In genomic region chr1:6461237-6461530, GRCh38 we compare ENCODE assay signal across 20 cellular contexts. TPM values are rescaled to one million over a fixed set of nuclear protein-coding genes. Genes with fewer than 3 reads are reported as not detected.
DNase-seq lines count a peak whose midpoint lies in the region; ATAC-seq, FAIRE-seq and TF ChIP-seq lines count a peak whose summit lies in the region.
"Had no signal": no experiment of that assay in that cellular context is flagged by ENCODE, and none has a peak within 500 bp of the region (broad histone marks: within the 10 kb centered on the region; RNA-seq: fewer than 3 reads in every experiment).

No MANE protein-coding gene starts in this region.

- TF ChIP-seq CTCF in H1 (IDR thresholded peaks at IDR 0.05; ENCODE audit: control extremely low read depth in 1 of 3, insufficient read depth in 1 of 3, low read depth in 1 of 3, low read length in 3 of 3) (no peak), GM10266 (IDR thresholded peaks at IDR 0.05; ENCODE audit: control insufficient read depth, insufficient read depth, low read depth, missing control alignments) (no peak)

- H2BK15ac ChIP-seq in H1 (ENCODE audit: low read length) = no peak overlapping the region

- H3K9me3 Mint-ChIP-seq in activated T-cell treated with anti-CD3 and anti-CD28 coated beads, Interleukin-2, amount 50 U/mL, for 4 hours = no peaks in the 10 kb centered on the region
- no peaks in the 10 kb centered on the region for H3K9me3 Mint-ChIP-seq in stimulated activated effector memory CD8-positive, alpha-beta T cell treated with anti-CD3 and anti-CD28 coated beads, Interleukin-12 subunit alpha, Interleukin-12 subunit beta, amount 100 ng/mL, for 72 hours
- H3K9me3 Mint-ChIP-seq: neural progenitor cell had no signal

- H3K56ac ChIP-seq in H1 (replicated peaks; ENCODE audit: insufficient read length, low read depth, low read length) = no peak overlapping the region

- CTCF ChIA-PET in H1 (lab: Charles Lee; ENCODE audit: partially characterized antibody) = interaction anchor here (1.2 to 6.1 kb wide), 4 partner anchors 9 to 70 kb away, joined by 3 to 31 read pairs (median 6); no protein-coding TSS in a partner anchor

- no peak overlapping the region for H3K9ac ChIP-seq in H1 (replicated peaks in 1 of 4; ENCODE audit: extremely low read depth in 1 of 4, low read depth in 3 of 4, low read length in 3 of 4)
- H3K9ac ChIP-seq: neural progenitor cell had no signal

- no peaks in the 10 kb centered on the region; the same call in 1 of the 2 replicates for H3K23me2 ChIP-seq in H1 (ENCODE audit: low read depth, low read length)

- no peak for FAIRE-seq in H1 (lab: Jason Lieb, UNC)
- FAIRE-seq: astrocyte, GM18507, GM19239 had no signal

- no peaks in the 10 kb centered on the region for H3K79me2 ChIP-seq in H1 (ENCODE audit: control insufficient read depth in 1 of 2, insufficient read depth in 2 of 2, low read length in 2 of 2)

- H2BK20ac ChIP-seq in H1 (ENCODE audit: low read length) = no peak overlapping the region

- peak overlapping the region; percentile 73 for H4K8ac ChIP-seq in H1 (ENCODE audit: extremely low read depth, insufficient read depth, low read length)

- DNase-seq in activated T-cell treated with anti-CD3 and anti-CD28 coated beads, Interleukin-2, amount 50 U/mL, for 4 hours = no peak
- DNase-seq in activated T-cell treated with anti-CD3 and anti-CD28 coated beads for 4 hours (no peak), T-helper 17 cell (no peak), H1 (ENCODE audit: low read depth in 1 of 2, low spot score in 2 of 2) (no peak), inferior parietal cortex (ENCODE audit: extremely low spot score) (no peak), GM10266 (ENCODE audit: extremely low spot score) (no peak)
- DNase-seq in stimulated activated effector memory CD8-positive, alpha-beta T cell treated with anti-CD3 and anti-CD28 coated beads, Interleukin-12 subunit alpha, Interleukin-12 subunit beta, amount 100 ng/mL, for 72 hours (ENCODE audit: low spot score in 2 of 2) = no peak
- DNase-seq: activated CD8-positive, alpha-beta memory T cell treated with anti-CD3 and anti-CD28 coated beads, Interleukin-2, amount 50 U/mL, for 4 hours; Calu3; NCI-H1048; SHP77 treated with DMSO at 0.1 percent for 48 hours; stimulated activated CD4-positive, alpha-beta T cell treated with anti-CD3 and anti-CD28 coated beads, Interleukin-2, amount 100 ng/mL, for 48 hours had no signal

- no peak overlapping the region for H3K4me2 ChIP-seq in H1 (ENCODE audit: insufficient read depth in 1 of 2, low read depth in 2 of 2, low read length in 2 of 2)

- H2BK5ac ChIP-seq in H1 (ENCODE audit: low read depth, low read length) = no peak overlapping the region

- no peak overlapping the region for H3K18ac ChIP-seq in H1 (ENCODE audit: extremely low read depth, low read length)

- no peak overlapping the region for H2BK12ac ChIP-seq in H1 (ENCODE audit: low read depth, low read length)

- TF ChIP-seq POLR2A in H1 (IDR thresholded peaks at IDR 0.05; ENCODE audit: control extremely low read depth in 1 of 2, low read depth in 2 of 2, low read length in 2 of 2) = no peak

- H3K4ac ChIP-seq in H1 (replicated peaks; ENCODE audit: insufficient read length, low read depth, low read length) = no peak overlapping the region

- 95% methylated on average over 29 of the region's 29 CpGs; no CpG with 5 or more reads in 1 of the 2 experiments for WGBS in H1 (ENCODE audit: extremely low coverage in 1 of 2, insufficient coverage in 1 of 2, insufficient read length in 1 of 2, insufficient replicate concordance in 2 of 2, low coverage in 1 of 2, low lambda C conversion rate in 2 of 2, missing lambda C conversion rate in 1 of 2), 2 experiments

- H4K5ac ChIP-seq in H1 (ENCODE audit: insufficient read length, low read depth, low read length) = no peak overlapping the region

- peaks cover 0 to 6% (median 3%) of the 10 kb centered on the region in 4 experiments; a peak in 1 of 8 replicates for H3K36me3 ChIP-seq in H1 (ENCODE audit: control insufficient read depth in 2 of 4, insufficient read depth in 4 of 4, low read length in 3 of 4)
- H3K36me3 ChIP-seq: neural progenitor cell had no signal

- no peak overlapping the region for H3K14ac ChIP-seq in H1 (ENCODE audit: insufficient read length)

- H2AK5ac ChIP-seq in H1 (ENCODE audit: low read depth, low read length) = no peak overlapping the region

- H3K4me3 ChIP-seq in H1 (ENCODE audit: extremely low read depth in 1 of 4, insufficient read depth in 2 of 4, low read depth in 3 of 4, low read length in 4 of 4) = no peak overlapping the region
- H3K4me3 ChIP-seq: lung, neural progenitor cell had no signal

- H2BK120ac ChIP-seq in H1 (replicated peaks; ENCODE audit: low read depth, low read length) = no peak overlapping the region

- H3K79me1 ChIP-seq in H1 (ENCODE audit: low read depth, low read length) = no peaks in the 10 kb centered on the region

- no peak for TF ChIP-seq EP300 in H1 (IDR thresholded peaks at IDR 0.05; ENCODE audit: borderline replicate concordance in 1 of 2, low read depth in 2 of 2, low read length in 2 of 2)

- peaks cover 5% of the 10 kb centered on the region for H3K27me3 Mint-ChIP-seq in activated T-cell treated with anti-CD3 and anti-CD28 coated beads, Interleukin-2, amount 50 U/mL, for 4 hours (ENCODE audit: low read depth)
- H3K27me3 Mint-ChIP-seq in T-helper 17 cell = no peaks in the 10 kb centered on the region

- POLR2A ChIA-PET in H1 (lab: Charles Lee; ENCODE audit: partially characterized antibody) = interaction anchor here (2.7 kb wide), 2 partner anchors 11 to 12 kb away, joined by 7 to 13 read pairs; no protein-coding TSS in a partner anchor

- peaks cover 0 to 18% (median 14%) of the 10 kb centered on the region in 4 experiments; a peak in 5 of 7 replicates for H3K4me1 ChIP-seq in H1 (replicated peaks in 1 of 4; ENCODE audit: control insufficient read depth in 3 of 4, insufficient read depth in 4 of 4, low read length in 3 of 4)

- peak overlapping the region; percentile 100 for H3K27ac Mint-ChIP-seq in T-helper 17 cell
- peak overlapping the region; percentile 96 for H3K27ac Mint-ChIP-seq in stimulated activated effector memory CD8-positive, alpha-beta T cell treated with anti-CD3 and anti-CD28 coated beads, Interleukin-12 subunit alpha, Interleukin-12 subunit beta, amount 100 ng/mL, for 72 hours
- H3K27ac Mint-ChIP-seq: neural progenitor cell had no signal

- no peaks in the 10 kb centered on the region for H3K9me3 ChIP-seq in T-helper 17 cell (ENCODE audit: control insufficient read depth, low read length, poor library complexity, severe bottlenecking)
- no peaks in the 10 kb centered on the region for H3K9me3 ChIP-seq in H1 (ENCODE audit: insufficient read depth in 2 of 2, low read depth in 1 of 2, low read length in 1 of 2)

- H4K20me1 ChIP-seq in H1 (replicated peaks in 1 of 2; ENCODE audit: control insufficient read depth in 1 of 2, insufficient read depth in 2 of 2, low read length in 2 of 2) = no peaks in the 10 kb centered on the region

- no peak for TF ChIP-seq RAD21 in H1 (IDR thresholded peaks at IDR 0.05 in 1 of 2, conservative IDR thresholded peaks at IDR 0.05 in 1 of 2; ENCODE audit: low read depth in 2 of 2, low read length in 2 of 2)

- no peak overlapping the region for H3K23ac ChIP-seq in H1 (ENCODE audit: insufficient read length)

- H3K36me3 Mint-ChIP-seq in activated T-cell treated with anti-CD3 and anti-CD28 coated beads, Interleukin-2, amount 50 U/mL, for 4 hours (ENCODE audit: insufficient read depth) = peaks cover 15% of the 10 kb centered on the region
- peaks cover 19% of the 10 kb centered on the region for H3K36me3 Mint-ChIP-seq in T-helper 17 cell (ENCODE audit: low read depth)
- peaks cover 48% of the 10 kb centered on the region for H3K36me3 Mint-ChIP-seq in stimulated activated effector memory CD8-positive, alpha-beta T cell treated with anti-CD3 and anti-CD28 coated beads, Interleukin-12 subunit alpha, Interleukin-12 subunit beta, amount 100 ng/mL, for 72 hours

- no peak overlapping the region for H3K27ac ChIP-seq in H1 (ENCODE audit: low read depth, low read length)
- H3K27ac ChIP-seq: neural progenitor cell had no signal

- no peak overlapping the region for H4K91ac ChIP-seq in H1 (replicated peaks; ENCODE audit: insufficient read length, low read length)

- H2AFZ ChIP-seq in H1 (ENCODE audit: low read length) = no peak overlapping the region
- H2AFZ ChIP-seq: neural progenitor cell had no signal

- peaks cover 54% of the 10 kb centered on the region for H3K4me1 Mint-ChIP-seq in activated T-cell treated with anti-CD3 and anti-CD28 coated beads, Interleukin-2, amount 50 U/mL, for 4 hours (ENCODE audit: low read depth)
- H3K4me1 Mint-ChIP-seq in T-helper 17 cell = peaks cover 48% of the 10 kb centered on the region
- peaks cover 63% of the 10 kb centered on the region for H3K4me1 Mint-ChIP-seq in stimulated activated effector memory CD8-positive, alpha-beta T cell treated with anti-CD3 and anti-CD28 coated beads, Interleukin-12 subunit alpha, Interleukin-12 subunit beta, amount 100 ng/mL, for 72 hours

- no peak for ATAC-seq in activated T-cell treated with anti-CD3 and anti-CD28 coated beads, Interleukin-2, amount 50 U/mL, for 4 hours
- ATAC-seq in T-helper 17 cell = no peak
- ATAC-seq in stimulated activated effector memory CD8-positive, alpha-beta T cell treated with anti-CD3 and anti-CD28 coated beads, Interleukin-12 subunit alpha, Interleukin-12 subunit beta, amount 100 ng/mL, for 72 hours = no peak
- ATAC-seq in HG02759 (IDR thresholded peaks at IDR 0.05; ENCODE audit: unreplicated experiment) = no peak

- peak overlapping the region; percentile 78 for H3K4me3 Mint-ChIP-seq in activated T-cell treated with anti-CD3 and anti-CD28 coated beads, Interleukin-2, amount 50 U/mL, for 4 hours
- H3K4me3 Mint-ChIP-seq in T-helper 17 cell = peak overlapping the region; percentile 99
- H3K4me3 Mint-ChIP-seq in stimulated activated effector memory CD8-positive, alpha-beta T cell treated with anti-CD3 and anti-CD28 coated beads, Interleukin-12 subunit alpha, Interleukin-12 subunit beta, amount 100 ng/mL, for 72 hours = peak overlapping the region; percentile 75
- H3K4me3 Mint-ChIP-seq: neural progenitor cell had no signal

- H3K27me3 ChIP-seq in H1 (replicated peaks in 1 of 4; ENCODE audit: control insufficient read depth in 3 of 4, extremely low read depth in 1 of 4, insufficient read depth in 3 of 4, low read length in 3 of 4) = peaks cover 0 to 12% (median 4%) of the 10 kb centered on the region in 4 experiments; a peak in 3 of 7 replicates

RNA-seq across cellular contexts. Expression of gene TNFRSF25, which starts 4.8 kb away (rescaled TPM):
- total RNA-seq in activated T-cell treated with anti-CD3 and anti-CD28 coated beads, Interleukin-2, amount 50 U/mL, for 4 hours = 100 to 1,000 TPM; 137 to 149 (median 145) TPM
- total RNA-seq in T-helper 17 cell = 100 to 1,000 TPM; 393 to 433 TPM
- total RNA-seq in H1 (2021; fragmentation: NEBNext Ultra II Directional; extraction: Animal tissue kit (Norgen Biotek cat#: 25700)) = 9.3 and 10.7 TPM in 2 replicates
- 19.5 and 26.1 TPM in 2 replicates for polyA plus RNA-seq in H1 (2011; rRNA removed)
- polyA plus RNA-seq in H1 (2011; cell fraction: cytosol; rRNA removed) = 20.6 TPM
- 116 TPM for polyA plus RNA-seq in H1 (2011; cell fraction: nucleus; rRNA removed)
- 7.8 to 20.0 TPM (median 18.8 TPM) in 4 replicates for polyA plus RNA-seq in H1 (2012, experiment 1 of 2)
- 8.1 TPM for polyA plus RNA-seq in H1 (2012, experiment 2 of 2)
- polyA plus RNA-seq in H1 (2013, experiment 1 of 2) = 11.1 TPM
- polyA plus RNA-seq in H1 (2013, experiment 2 of 2) = 9.8 TPM
- polyA minus RNA-seq in H1 (2011; rRNA and poly(A)+ RNA removed) = 3.1 and 3.9 TPM in 2 replicates
- 4.1 TPM for polyA minus RNA-seq in H1 (2011; cell fraction: cytosol; rRNA and poly(A)+ RNA removed)
- 9.6 TPM for polyA minus RNA-seq in H1 (2011; cell fraction: nucleus; rRNA and poly(A)+ RNA removed)

RNA-seq across cellular contexts. Expression of gene PLEKHG5, which starts 30.3 kb away (rescaled TPM):
- 1 to 10 TPM; 1.2 to 2.1 (median 1.4) TPM for total RNA-seq in activated T-cell treated with anti-CD3 and anti-CD28 coated beads, Interleukin-2, amount 50 U/mL, for 4 hours
- total RNA-seq in T-helper 17 cell = 10 to 100 TPM; 10.8 to 12.8 TPM
- 12.5 and 13.8 TPM in 2 replicates for total RNA-seq in H1 (2021; fragmentation: NEBNext Ultra II Directional; extraction: Animal tissue kit (Norgen Biotek cat#: 25700))
- 10.4 and 16.8 TPM in 2 replicates for polyA plus RNA-seq in H1 (2011; rRNA removed)
- 12.2 TPM for polyA plus RNA-seq in H1 (2011; cell fraction: cytosol; rRNA removed)
- 72.0 TPM for polyA plus RNA-seq in H1 (2011; cell fraction: nucleus; rRNA removed)
- 8.2 to 19.5 TPM (median 15.5 TPM) in 4 replicates for polyA plus RNA-seq in H1 (2012, experiment 1 of 2)
- 7.7 TPM for polyA plus RNA-seq in H1 (2012, experiment 2 of 2)
- polyA plus RNA-seq in H1 (2013, experiment 1 of 2) = 12.4 TPM
- polyA plus RNA-seq in H1 (2013, experiment 2 of 2) = 11.4 TPM
- 4.7 TPM in 2 replicates for polyA minus RNA-seq in H1 (2011; rRNA and poly(A)+ RNA removed)
- 6.5 TPM for polyA minus RNA-seq in H1 (2011; cell fraction: cytosol; rRNA and poly(A)+ RNA removed)
- 14.6 TPM for polyA minus RNA-seq in H1 (2011; cell fraction: nucleus; rRNA and poly(A)+ RNA removed)

RNA-seq across cellular contexts. Expression of gene ESPN, which starts 36.6 kb away (rescaled TPM):
- under 1 TPM; 0.42 to 0.76 (median 0.60) TPM for total RNA-seq in activated T-cell treated with anti-CD3 and anti-CD28 coated beads, Interleukin-2, amount 50 U/mL, for 4 hours
- total RNA-seq in T-helper 17 cell = 10 to 100 TPM; 13.2 to 15.7 TPM
- 14.8 and 16.3 TPM in 2 replicates for total RNA-seq in H1 (2021; fragmentation: NEBNext Ultra II Directional; extraction: Animal tissue kit (Norgen Biotek cat#: 25700))
- 5.2 and 13.4 TPM in 2 replicates for polyA plus RNA-seq in H1 (2011; rRNA removed)
- 9.6 TPM for polyA plus RNA-seq in H1 (2011; cell fraction: cytosol; rRNA removed)
- polyA plus RNA-seq in H1 (2011; cell fraction: nucleus; rRNA removed) = 22.5 TPM
- polyA plus RNA-seq in H1 (2012, experiment 1 of 2) = 6.8 to 15.9 TPM (median 13.7 TPM) in 4 replicates
- polyA plus RNA-seq in H1 (2012, experiment 2 of 2) = 10.4 TPM
- polyA plus RNA-seq in H1 (2013, experiment 1 of 2) = 14.0 TPM
- 14.1 TPM for polyA plus RNA-seq in H1 (2013, experiment 2 of 2)
- 2.7 and 2.8 TPM in 2 replicates for polyA minus RNA-seq in H1 (2011; rRNA and poly(A)+ RNA removed)
- polyA minus RNA-seq in H1 (2011; cell fraction: cytosol; rRNA and poly(A)+ RNA removed) = 11.9 TPM
- 8.3 TPM for polyA minus RNA-seq in H1 (2011; cell fraction: nucleus; rRNA and poly(A)+ RNA removed)
- total RNA-seq: fibroblast of villous mesenchyme had no signal

RNA-seq across cellular contexts. Expression of gene HES2, which starts 41.5 kb away (rescaled TPM):
- not detected for total RNA-seq in activated T-cell treated with anti-CD3 and anti-CD28 coated beads, Interleukin-2, amount 50 U/mL, for 4 hours
- total RNA-seq in T-helper 17 cell = not detected
- 0.15 and 0.36 TPM in 2 replicates for total RNA-seq in H1 (2021; fragmentation: NEBNext Ultra II Directional; extraction: Animal tissue kit (Norgen Biotek cat#: 25700))
- 0.53 and 0.86 TPM in 2 replicates for polyA plus RNA-seq in H1 (2011; rRNA removed)
- polyA plus RNA-seq in H1 (2011; cell fraction: cytosol; rRNA removed) = 0.78 TPM
- polyA plus RNA-seq in H1 (2011; cell fraction: nucleus; rRNA removed) = 1.2 TPM
- polyA plus RNA-seq in H1 (2012, experiment 1 of 2) = 0.29 to 0.70 TPM (median 0.55 TPM) in 4 replicates
- 0.18 TPM for polyA plus RNA-seq in H1 (2012, experiment 2 of 2)
- polyA plus RNA-seq in H1 (2013, experiment 1 of 2) = 0.93 TPM
- polyA plus RNA-seq in H1 (2013, experiment 2 of 2) = 1.2 TPM
- polyA minus RNA-seq in H1 (2011; rRNA and poly(A)+ RNA removed) = 0.41 and 1.3 TPM in 2 replicates
- not detected for polyA minus RNA-seq in H1 (2011; cell fraction: cytosol; rRNA and poly(A)+ RNA removed)
- 0.70 TPM for polyA minus RNA-seq in H1 (2011; cell fraction: nucleus; rRNA and poly(A)+ RNA removed)
- total RNA-seq: Calu3, sciatic nerve had no signal

Comparison
In these comparisons a context has a peak if more than half of its experiments do, and no peak if none do; other contexts are left out.
1. RNA of gene TNFRSF25, which starts 4.8 kb away (total RNA-seq): 393 to 433 TPM in T-helper 17 cell and 137 to 149 TPM in activated T-cell treated with anti-CD3 and anti-CD28 coated beads, Interleukin-2, amount 50 U/mL, for 4 hours; 9.3 to 10.7 TPM in H1; every median in the first group is over 10 times any median in the second.
2. Peak in every context shown above with its lines, with median percentiles within 50 percentile points of each other: H3K4me3 Mint-ChIP-seq.